Comparison of ENCODE assay signal across 8 cellular contexts in the genomic region with DNA sequence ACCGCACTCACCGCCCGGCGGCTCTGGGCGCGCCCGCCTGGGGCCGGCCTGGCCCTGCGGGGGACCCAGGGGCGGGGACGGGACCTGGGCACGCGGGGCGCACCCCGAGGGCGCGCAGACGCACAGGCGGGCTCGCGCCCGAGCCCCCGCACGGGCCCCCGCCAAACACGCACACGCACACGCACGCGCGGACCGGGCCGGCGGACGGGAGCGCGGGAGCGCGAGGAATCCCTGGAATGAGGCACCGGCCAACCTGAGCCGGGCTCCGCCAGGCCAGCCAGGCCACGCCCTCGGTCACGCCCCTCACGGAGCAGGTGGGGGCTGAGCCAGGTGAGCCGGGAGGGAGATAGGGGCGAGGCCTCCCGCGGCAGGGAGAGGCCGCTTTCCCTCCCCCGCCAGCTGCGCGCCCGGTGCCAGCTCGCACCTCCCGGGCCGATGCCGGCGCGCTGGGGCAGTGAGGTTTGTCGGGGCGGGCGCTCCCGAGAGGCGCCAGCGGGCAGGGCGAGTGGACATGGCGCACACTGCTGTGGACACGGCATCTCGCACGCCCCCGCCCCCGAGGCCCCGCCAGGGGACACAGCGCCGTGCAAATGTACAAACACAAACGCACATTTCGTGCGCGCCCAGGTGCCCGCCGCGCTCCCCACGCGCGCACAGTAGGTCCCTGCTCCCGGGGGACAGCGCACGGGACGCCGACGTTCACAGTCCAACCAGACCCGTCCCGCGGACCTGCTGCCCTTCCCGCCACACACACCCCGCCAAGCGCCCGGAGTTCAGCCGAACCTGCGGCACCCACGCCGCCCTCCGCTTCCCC.
DNase-seq lines count a peak whose midpoint lies in the region; ATAC-seq lines count a peak whose summit lies in the region.

No MANE protein-coding gene starts in this region.

- CTCF ChIA-PET in activated CD8-positive, alpha-beta memory T cell treated with anti-CD3 and anti-CD28 coated beads, Interleukin-2, amount 10 ng/mL, durations not matched to agents 7 days and 5 days (lab: Charles Lee): no interaction called here

- peak overlapping the region; percentile 83 for H4K91ac ChIP-seq in mesenchymal stem cell (ENCODE audit: low read length)

- DNase-seq in 8988T: peak; percentile 97
- DNase-seq in NCI-H226: peak; percentile 87
- peak; percentile 82 for DNase-seq in activated CD8-positive, alpha-beta memory T cell treated with anti-CD3 and anti-CD28 coated beads, Interleukin-2, amount 10 ng/mL, durations not matched to agents 7 days and 5 days
- peak; percentile 69 to 71 (median 70) for DNase-seq in effector memory CD8-positive, alpha-beta T cell
- peak; percentile 48 for DNase-seq in mesenchymal stem cell
- DNase-seq in stimulated activated CD8-positive, alpha-beta memory T cell treated with anti-CD3 and anti-CD28 coated beads, Interleukin-12 subunit alpha, Interleukin-12 subunit beta, amount 100 ng/mL, for 4 hours (ENCODE audit: low read depth): peak; percentile 69

- H2AFZ ChIP-seq in mesenchymal stem cell (ENCODE audit: low read depth, low read length): peak overlapping the region; percentile 93

- peaks cover under 1% of the 10 kb centered on the region in 2 experiments for H3K27me3 ChIP-seq in mesenchymal stem cell (ENCODE audit: control insufficient read depth in 1 of 2, insufficient read depth in 1 of 2, low read length in 2 of 2)

- H2AK5ac ChIP-seq in mesenchymal stem cell (ENCODE audit: low read length, severe bottlenecking): no peak overlapping the region

- peaks cover 4% of the 10 kb centered on the region for H3K4me1 ChIP-seq in mesenchymal stem cell (ENCODE audit: control insufficient read depth, insufficient read depth, low read depth, low read length)

- peak overlapping the region; percentile 98 for H3K4me2 ChIP-seq in mesenchymal stem cell (ENCODE audit: low read length, poor library complexity, severe bottlenecking)

- H3K4me3 Mint-ChIP-seq in activated CD8-positive, alpha-beta memory T cell treated with anti-CD3 and anti-CD28 coated beads, Interleukin-2, amount 10 ng/mL, durations not matched to agents 7 days and 5 days: peak overlapping the region; percentile 93
- peak overlapping the region; percentile 96 to 97 for H3K4me3 Mint-ChIP-seq in effector memory CD8-positive, alpha-beta T cell

- H3K4ac ChIP-seq in mesenchymal stem cell (ENCODE audit: low read depth in 1 of 2, low read length in 2 of 2): peak overlapping the region in 1 of 2 experiments; percentile 13

- H3K27me3 Mint-ChIP-seq in activated CD8-positive, alpha-beta memory T cell treated with anti-CD3 and anti-CD28 coated beads, Interleukin-2, amount 10 ng/mL, durations not matched to agents 7 days and 5 days: no peaks in the 10 kb centered on the region
- peaks cover 0 to 3% of the 10 kb centered on the region in 2 donors for H3K27me3 Mint-ChIP-seq in effector memory CD8-positive, alpha-beta T cell

- H2BK15ac ChIP-seq in mesenchymal stem cell (ENCODE audit: low read depth, poor library complexity, severe bottlenecking): peak overlapping the region; percentile 86

- peak overlapping the region; percentile 73 for H2BK120ac ChIP-seq in mesenchymal stem cell (ENCODE audit: low read depth, low read length)

- H3K27ac Mint-ChIP-seq in activated CD8-positive, alpha-beta memory T cell treated with anti-CD3 and anti-CD28 coated beads, Interleukin-2, amount 10 ng/mL, durations not matched to agents 7 days and 5 days: peak overlapping the region; percentile 40
- H3K27ac Mint-ChIP-seq in effector memory CD8-positive, alpha-beta T cell: peak overlapping the region; percentile 91 to 97

- under 1% methylated on average over 63 of the region's 105 CpGs for WGBS in mesenchymal stem cell

- no peaks in the 10 kb centered on the region for H3K9me3 ChIP-seq in mesenchymal stem cell (ENCODE audit: control insufficient read depth, low read length)

- H2BK5ac ChIP-seq in mesenchymal stem cell (ENCODE audit: low read depth, low read length, poor library complexity, severe bottlenecking): peak overlapping the region; percentile 4

- no peaks in the 10 kb centered on the region for H3K9me3 Mint-ChIP-seq in activated CD8-positive, alpha-beta memory T cell treated with anti-CD3 and anti-CD28 coated beads, Interleukin-2, amount 10 ng/mL, durations not matched to agents 7 days and 5 days (ENCODE audit: low read depth)
- H3K9me3 Mint-ChIP-seq in effector memory CD8-positive, alpha-beta T cell: no peaks in the 10 kb centered on the region

- H3K18ac ChIP-seq in mesenchymal stem cell (ENCODE audit: low read depth in 1 of 2, low read length in 2 of 2): peak overlapping the region; percentile 82 to 85

- no peak overlapping the region for H3K27ac ChIP-seq in mesenchymal stem cell (ENCODE audit: low read length, poor library complexity, severe bottlenecking)

- peak overlapping the region; percentile 81 to 86 for H3K4me3 ChIP-seq in mesenchymal stem cell (ENCODE audit: insufficient read depth in 1 of 2, low read depth in 1 of 2, low read length in 2 of 2)

- H3K4me1 Mint-ChIP-seq in activated CD8-positive, alpha-beta memory T cell treated with anti-CD3 and anti-CD28 coated beads, Interleukin-2, amount 10 ng/mL, durations not matched to agents 7 days and 5 days: peaks cover 34% of the 10 kb centered on the region
- peaks cover 17 to 21% of the 10 kb centered on the region in 2 donors for H3K4me1 Mint-ChIP-seq in effector memory CD8-positive, alpha-beta T cell (ENCODE audit: low read depth in 2 of 2)

- peaks cover 6% of the 10 kb centered on the region for H3K79me1 ChIP-seq in mesenchymal stem cell (replicated peaks; ENCODE audit: low read length, poor library complexity, severe bottlenecking)

- peak overlapping the region in 1 of 2 experiments; percentile 52 for H2BK12ac ChIP-seq in mesenchymal stem cell (ENCODE audit: low read length in 2 of 2)

- ATAC-seq in GM18517 (IDR thresholded peaks at IDR 0.05; ENCODE audit: unreplicated experiment): peak; percentile 66
- ATAC-seq in HG03045 (IDR thresholded peaks at IDR 0.05; ENCODE audit: unreplicated experiment): peak; percentile 73
- ATAC-seq in activated CD8-positive, alpha-beta memory T cell treated with anti-CD3 and anti-CD28 coated beads, Interleukin-2, amount 10 ng/mL, durations not matched to agents 7 days and 5 days: peak; percentile 72
- peak; percentile 69 for ATAC-seq in effector memory CD8-positive, alpha-beta T cell (replicated peaks)

- peak overlapping the region; percentile 34 to 83 for H3K23ac ChIP-seq in mesenchymal stem cell (ENCODE audit: low read length in 2 of 2)

- H3K9ac ChIP-seq in mesenchymal stem cell (ENCODE audit: low read length): peak overlapping the region; percentile 91

- no peaks in the 10 kb centered on the region for H3K36me3 ChIP-seq in mesenchymal stem cell (ENCODE audit: control insufficient read depth in 1 of 2, insufficient read depth in 2 of 2, low read depth in 1 of 2, low read length in 2 of 2)

- peak overlapping the region in 1 of 2 experiments; percentile 5 for H3K14ac ChIP-seq in mesenchymal stem cell (ENCODE audit: low read length in 2 of 2)

- peak overlapping the region; percentile 49 for H4K8ac ChIP-seq in mesenchymal stem cell (ENCODE audit: low read length)

- no peaks in the 10 kb centered on the region for H3K36me3 Mint-ChIP-seq in activated CD8-positive, alpha-beta memory T cell treated with anti-CD3 and anti-CD28 coated beads, Interleukin-2, amount 10 ng/mL, durations not matched to agents 7 days and 5 days
- H3K36me3 Mint-ChIP-seq in effector memory CD8-positive, alpha-beta T cell (ENCODE audit: insufficient read depth): peaks cover 16% of the 10 kb centered on the region
